Comparison of ENCODE assay signal across 9 cellular contexts in the genomic region with DNA sequence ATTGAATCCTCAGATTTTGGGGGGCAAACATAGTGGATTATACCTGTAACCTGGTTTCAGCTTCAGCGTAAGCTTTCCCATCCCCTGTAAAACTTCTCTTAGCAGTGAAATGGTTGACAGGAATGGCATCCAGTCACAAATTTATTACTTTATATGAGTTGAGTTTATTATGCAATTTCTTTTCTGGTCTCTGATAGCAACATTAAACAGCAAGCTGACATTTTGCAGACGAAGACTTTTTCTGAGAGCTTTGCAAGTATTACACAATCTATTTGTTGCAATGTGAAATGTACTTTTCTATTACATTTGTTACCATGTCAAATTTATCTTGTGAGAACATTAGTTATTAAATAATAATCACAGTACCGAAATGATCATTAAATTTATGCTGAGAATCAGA.
DNase-seq lines count a peak whose midpoint lies in the region; ATAC-seq and TF ChIP-seq lines count a peak whose summit lies in the region.
"Had no signal": no experiment of that assay in that cellular context is flagged by ENCODE, and none has a peak within 500 bp of the region (broad histone marks: within the 10 kb centered on the region; RNA-seq: fewer than 3 reads in every experiment).

No MANE protein-coding gene starts in this region.

- no peaks in the 10 kb centered on the region for H3K9me1 ChIP-seq in IMR-90 (ENCODE audit: insufficient read depth, low read length)

- H2BK15ac ChIP-seq in IMR-90 (ENCODE audit: low read depth, low read length) = no peak overlapping the region

- H3K9me3 ChIP-seq in BE2C (no peaks in the 10 kb centered on the region), IMR-90 (ENCODE audit: control insufficient read depth, insufficient read depth, low read length) (no peaks in the 10 kb centered on the region), muscle layer of duodenum (ENCODE audit: control insufficient read depth in 1 of 2, low read length in 2 of 2) (no peaks in the 10 kb centered on the region)

- WGBS in IMR-90 (ENCODE audit: extremely low coverage in 2 of 2, insufficient read length in 1 of 2), 2 experiments = no CpG with 5 or more reads among the region's 3 CpGs

- dilution Hi-C loops in IMR-90 (cut with HindIII; ENCODE audit: low sequenced_read_pairs, unreplicated experiment) = no loop called here

- no peak overlapping the region for H3K4ac ChIP-seq in IMR-90 (ENCODE audit: low read depth, low read length)

- TF ChIP-seq CTCF in BE2C (IDR thresholded peaks at IDR 0.05; ENCODE audit: low read depth, low read length) (no peak), IMR-90 (conservative IDR thresholded peaks at IDR 0.05; ENCODE audit: low read depth, low read length) (no peak), choroid plexus epithelial cell (conservative IDR thresholded peaks at IDR 0.05; ENCODE audit: low read depth, low read length) (no peak)

- H4K8ac ChIP-seq in IMR-90 (ENCODE audit: low read depth in 2 of 2, low read length in 2 of 2) = no peak overlapping the region

- BruUV-seq in IMR-90 (replicated peaks; lab: Mats Ljungman, UMichigan) = no TSS peak

- no peak overlapping the region for H2AK5ac ChIP-seq in IMR-90 (ENCODE audit: low read depth, low read length)

- no peak overlapping the region for H2BK5ac ChIP-seq in IMR-90 (ENCODE audit: low read depth, low read length, poor library complexity, severe bottlenecking)

- no peak overlapping the region for H3K23ac ChIP-seq in IMR-90 (ENCODE audit: low read depth, low read length)

- H3K56ac ChIP-seq in IMR-90 (ENCODE audit: extremely low read depth, insufficient read depth, low read length) = no peak overlapping the region

- POLR2A ChIA-PET in IMR-90 (lab: Charles Lee; ENCODE audit: unreplicated experiment) = no interaction called here

- H3K18ac ChIP-seq in IMR-90 (ENCODE audit: low read depth, low read length) = no peak overlapping the region

- H3K4me2 ChIP-seq in IMR-90 (ENCODE audit: low read depth, low read length) = no peak overlapping the region; the same call in 1 of the 2 replicates

- H3K4me3 ChIP-seq in BE2C (ENCODE audit: low read depth, low read length) = peak overlapping the region; percentile 79
- no peak overlapping the region for H3K4me3 ChIP-seq in IMR-90 (ENCODE audit: insufficient read depth, low read depth, low read length)
- H3K4me3 ChIP-seq in choroid plexus epithelial cell (ENCODE audit: low read depth, low read length) = no peak overlapping the region
- peak overlapping the region; percentile 76 to 89 for H3K4me3 ChIP-seq in muscle layer of duodenum (ENCODE audit: low read depth in 1 of 2, low read length in 2 of 2)

- H3K36me3 ChIP-seq in BE2C = no peaks in the 10 kb centered on the region
- H3K36me3 ChIP-seq in IMR-90 (ENCODE audit: control insufficient read depth, insufficient read depth, low read length) = no peaks in the 10 kb centered on the region
- no peaks in the 10 kb centered on the region for H3K36me3 ChIP-seq in muscle layer of duodenum (ENCODE audit: control insufficient read depth in 1 of 2, insufficient read depth in 2 of 2, low read length in 2 of 2)

- DNase-seq in BE2C (no peak), IMR-90 (no peak), choroid plexus epithelial cell (ENCODE audit: low read depth) (peak; percentile 2), NCI-H1092 (lab: John Stamatoyannopoulos, UW) (no peak), NAMALWA (ENCODE audit: low spot score) (no peak), H4 (ENCODE audit: low spot score) (no peak), iPS-NIHi11 (ENCODE audit: low spot score) (no peak)
- DNase-seq: GF-D8 had no signal

- H2BK120ac ChIP-seq in IMR-90 (ENCODE audit: low read depth, low read length) = no peak overlapping the region

- ATAC-seq in IMR-90 (ENCODE audit: low read depth) = no peak

- no peak for TF ChIP-seq POLR2A in IMR-90 (IDR thresholded peaks at IDR 0.05; ENCODE audit: low read depth, low read length)

- no peak overlapping the region for H4K5ac ChIP-seq in IMR-90 (ENCODE audit: low read depth, low read length)

- no peak overlapping the region for H3K14ac ChIP-seq in IMR-90 (replicated peaks; ENCODE audit: low read depth, low read length)

- H3K4me1 ChIP-seq in BE2C (no peaks in the 10 kb centered on the region), IMR-90 (ENCODE audit: control insufficient read depth, insufficient read depth, low read length) (no peaks in the 10 kb centered on the region), muscle layer of duodenum (ENCODE audit: control insufficient read depth in 1 of 2, insufficient read depth in 2 of 2, low read length in 2 of 2) (no peaks in the 10 kb centered on the region)

- peaks cover 0 to 5% of the 10 kb centered on the region in 2 experiments; a peak in 2 of 4 replicates for H3K79me1 ChIP-seq in IMR-90 (ENCODE audit: low read depth in 1 of 2, low read length in 2 of 2)

- no peak overlapping the region for H4K91ac ChIP-seq in IMR-90 (ENCODE audit: insufficient read depth, low read depth, low read length)

- H3K27me3 ChIP-seq in BE2C = no peaks in the 10 kb centered on the region
- H3K27me3 ChIP-seq in IMR-90 (ENCODE audit: control insufficient read depth, insufficient read depth, low read length) = no peaks in the 10 kb centered on the region
- no peaks in the 10 kb centered on the region for H3K27me3 ChIP-seq in muscle layer of duodenum (ENCODE audit: low read depth, low read length)

- no peak overlapping the region for H2AK9ac ChIP-seq in IMR-90 (replicated peaks; ENCODE audit: low read depth, low read length, poor library complexity)

- H2AFZ ChIP-seq in IMR-90 (replicated peaks; ENCODE audit: low read length, poor library complexity) = no peak overlapping the region

- intact Hi-C loops in IMR-90 (cut with micrococcal nuclease) = loop anchor here (2.0 kb wide), 1 partner anchor 89 kb away; a partner anchor contains a TSS

- no peaks in the 10 kb centered on the region for H4K20me1 ChIP-seq in IMR-90 (ENCODE audit: insufficient read depth, low read length)

- in situ Hi-C loops in IMR-90 (cut with MboI; ENCODE audit: low sequenced_read_pairs) = no loop called here

- H3K27ac ChIP-seq in IMR-90 (ENCODE audit: insufficient read depth, low read length) = no peak overlapping the region
- no peak overlapping the region for H3K27ac ChIP-seq in muscle layer of duodenum (ENCODE audit: low read length)

- H2BK20ac ChIP-seq in IMR-90 (ENCODE audit: low read depth, low read length) = no peak overlapping the region

- CTCF ChIA-PET in IMR-90 (lab: Yijun Ruan, JAX) = no interaction called here

- H3K9ac ChIP-seq in IMR-90 (ENCODE audit: low read depth, low read length) = no peak overlapping the region

- no peak for TF ChIP-seq RAD21 in IMR-90 (IDR thresholded peaks at IDR 0.05; ENCODE audit: low read length)

TF ChIP-seq in IMR-90, 13 proteins besides CTCF, POLR2A, EP300 and RAD21:
- TF ChIP-seq FOS (IDR thresholded peaks at IDR 0.05; ENCODE audit: low read depth, low read length) (no peak), MXI1 (IDR thresholded peaks at IDR 0.05; ENCODE audit: borderline replicate concordance, low read depth, low read length) (no peak), MAZ (IDR thresholded peaks at IDR 0.05; ENCODE audit: borderline replicate concordance, low read depth, low read length) (no peak), RCOR1 (IDR thresholded peaks at IDR 0.05; ENCODE audit: insufficient replicate concordance, low read length) (no peak), BHLHE40 (IDR thresholded peaks at IDR 0.05; ENCODE audit: low read depth, low read length) (no peak), MAFK (IDR thresholded peaks at IDR 0.05; ENCODE audit: low read depth, low read length) (no peak), SMC3 (IDR thresholded peaks at IDR 0.05; ENCODE audit: low read depth, low read length) (no peak), CEBPB (IDR thresholded peaks at IDR 0.05; ENCODE audit: low read depth, low read length) (peak; percentile 78)

Comparison
In these comparisons a context has a peak if more than half of its experiments do, and no peak if none do; other contexts are left out.
1. H3K4me3 ChIP-seq: peak in BE2C (single experiment) and muscle layer of duodenum (2 of 2); none in IMR-90 (single experiment) and choroid plexus epithelial cell (single experiment).